In genomic region chr12:109937371-109937770, GRCh38 we compare ENCODE assay signal across 28 cellular contexts. TPM values are rescaled to one million over a fixed set of nuclear protein-coding genes. Genes with fewer than 3 reads are reported as not detected.
A peak's percentile ranks its signal among the peaks of the same experiment; 100 is the strongest.
DNase-seq lines count a peak whose midpoint lies in the region; ATAC-seq, FAIRE-seq and TF ChIP-seq lines count a peak whose summit lies in the region.
"Had no signal": no experiment of that assay in that cellular context is flagged by ENCODE, and none has a peak within 500 bp of the region (broad histone marks: within the 10 kb centered on the region; RNA-seq: fewer than 3 reads in every experiment).

No MANE protein-coding gene starts in this region.

- POLR2A ChIA-PET in HepG2 (lab: Yijun Ruan, JAX): no interaction called here

- in situ Hi-C loops in HepG2 (cut with HindIII; ENCODE audit: extremely low pct_ligation_motif_present, low pct_unique_long_range_greater_than_20kb): no loop called here

- no peaks in the 10 kb centered on the region for H3K27me3 ChIP-seq in body of pancreas
- no peaks in the 10 kb centered on the region for H3K27me3 ChIP-seq in HepG2 (ENCODE audit: control insufficient read depth in 1 of 2, insufficient read depth in 2 of 2, low read length in 2 of 2)
- H3K27me3 ChIP-seq in spleen (replicated peaks in 1 of 7): no peaks in the 10 kb centered on the region
- H3K27me3 ChIP-seq: foreskin keratinocyte had no signal

- TF ChIP-seq POLR2A in body of pancreas (IDR thresholded peaks at IDR 0.05) (no peak), HepG2 (IDR thresholded peaks at IDR 0.05; ENCODE audit: insufficient read depth in 1 of 2, low read depth in 2 of 2, low read length in 2 of 2) (no peak), spleen (IDR thresholded peaks at IDR 0.05) (no peak)

- TF ChIP-seq CTCF in body of pancreas (IDR thresholded peaks at IDR 0.05) (no peak), epithelial cell of proximal tubule (conservative IDR thresholded peaks at IDR 0.05; ENCODE audit: low read depth, low read length) (no peak), HepG2 (CRISPR knock-in tag; IDR thresholded peaks at IDR 0.05) (no peak), spleen (IDR thresholded peaks at IDR 0.05 in 8 of 11, conservative IDR thresholded peaks at IDR 0.05 in 3 of 11) (no peak)

- TF ChIP-seq EP300 in HepG2 (IDR thresholded peaks at IDR 0.05; ENCODE audit: low read depth in 2 of 2, low read length in 2 of 2): no peak
- TF ChIP-seq EP300 in HepG2 (CRISPR knock-in tag; IDR thresholded peaks at IDR 0.05; ENCODE audit: borderline replicate concordance): no peak

- intact Hi-C loops in body of pancreas (cut with DNase I): no loop called here
- intact Hi-C loops in HepG2 (cut with micrococcal nuclease; ENCODE audit: unreplicated experiment): no loop called here
- intact Hi-C loops in spleen (cut with DNase I; ENCODE audit: low total_unique reads): no loop called here

- no peaks in the 10 kb centered on the region for H3K9me3 ChIP-seq in body of pancreas
- no peaks in the 10 kb centered on the region for H3K9me3 ChIP-seq in HepG2 (ENCODE audit: low read length)
- no peaks in the 10 kb centered on the region for H3K9me3 ChIP-seq in spleen
- H3K9me3 ChIP-seq: thoracic aorta had no signal

- H3K27ac ChIP-seq in body of pancreas (peak overlapping the region in 3 of 4 donors; percentile 13 to 42 (median 41)), HepG2 (ENCODE audit: extremely low read length, insufficient read depth, low read length) (peak overlapping the region; percentile 17), spleen (peak overlapping the region; percentile 40 to 80 (median 72))
- H3K27ac ChIP-seq: foreskin keratinocyte, thoracic aorta had no signal

- no peak overlapping the region for H3K4me3 ChIP-seq in body of pancreas
- H3K4me3 ChIP-seq in epithelial cell of proximal tubule (ENCODE audit: low read depth, low read length): no peak overlapping the region
- H3K4me3 ChIP-seq in HepG2 (replicated peaks in 1 of 3; ENCODE audit: insufficient read depth in 1 of 3, low read depth in 2 of 3, low read length in 3 of 3): no peak overlapping the region
- H3K4me3 ChIP-seq in spleen: no peak overlapping the region
- H3K4me3 ChIP-seq: thoracic aorta had no signal

- H3K4me1 ChIP-seq in body of pancreas: peaks cover 15% of the 10 kb centered on the region
- H3K4me1 ChIP-seq in HepG2 (ENCODE audit: insufficient read depth, low read length): peaks cover 30% of the 10 kb centered on the region
- H3K4me1 ChIP-seq in spleen: peaks cover 0 to 48% (median 10%) of the 10 kb centered on the region in 6 donors
- H3K4me1 ChIP-seq: foreskin keratinocyte had no signal

- CTCF ChIA-PET in HepG2 (lab: Yijun Ruan, JAX; ENCODE audit: low intra/inter-chr PET ratio, low total read pairs): no interaction called here

- no peak for TF ChIP-seq RAD21 in HepG2 (CRISPR knock-in tag; IDR thresholded peaks at IDR 0.05)

- H4K20me1 ChIP-seq in HepG2 (ENCODE audit: insufficient read depth, low read length): no peaks in the 10 kb centered on the region

- no peak for FAIRE-seq in HepG2 (lab: Jason Lieb, UNC)
- FAIRE-seq: D721Med, GM12892, H54 had no signal

- H3K4me2 ChIP-seq in HepG2 (ENCODE audit: low read depth, low read length): no peak overlapping the region

- H3K79me2 ChIP-seq in HepG2 (ENCODE audit: insufficient read depth, low read length): no peaks in the 10 kb centered on the region

- ATAC-seq in body of pancreas (no peak), HepG2 (no peak), HG02884 (IDR thresholded peaks at IDR 0.05; ENCODE audit: unreplicated experiment) (no peak), HG03520 (IDR thresholded peaks at IDR 0.05; ENCODE audit: unreplicated experiment) (no peak)
- ATAC-seq: activated naive CD4-positive, alpha-beta T cell treated with anti-CD3 and anti-CD28 coated beads, Interleukin-2, amount 50 U/mL, for 72 hours; activated T-helper 17 cell treated with anti-CD3 and anti-CD28 coated beads, Interleukin-2, amount 50 U/mL, for 72 hours; foreskin keratinocyte; naive thymus-derived CD4-positive, alpha-beta T cell; stimulated activated memory B cell treated with anti-CD40 and anti-IgM and Interleukin-4, amounts not matched to agents 10 μg/mL and 1 μg/mL and 100 μg/mL, for 72 hours had no signal

- BruUV-seq in HepG2 (replicated peaks; lab: Mats Ljungman, UMichigan): no TSS peak

- H3K9ac ChIP-seq in HepG2 (ENCODE audit: insufficient read depth, low read depth, low read length): no peak overlapping the region

- 90 to 92% methylated on average over 5 of the region's 5 CpGs for WGBS in body of pancreas, 2 donors
- 96% methylated on average over 5 of the region's 5 CpGs for WGBS in HepG2 (ENCODE audit: low lambda C conversion rate)
- 65 to 81% (median 72%) methylated on average over 5 of the region's 5 CpGs for WGBS in spleen, 5 donors

- no peak overlapping the region for H2AFZ ChIP-seq in HepG2 (ENCODE audit: low read length)

- H3K36me3 ChIP-seq in body of pancreas (replicated peaks in 1 of 2; ENCODE audit: insufficient read depth in 1 of 2, low read depth in 2 of 2) (peaks cover 7 to 15% of the 10 kb centered on the region in 2 donors), HepG2 (replicated peaks in 1 of 2; ENCODE audit: control insufficient read depth in 1 of 2, insufficient read depth in 2 of 2, low read length in 2 of 2) (peaks cover 10 to 46% of the 10 kb centered on the region in 2 experiments), spleen (peaks cover 0 to 100% (median 69%) of the 10 kb centered on the region in 6 donors)

- DNase-seq in body of pancreas (no peak), epithelial cell of proximal tubule (ENCODE audit: low read depth) (peak; percentile 82), HepG2 (ENCODE audit: low spot score) (no peak), spleen (no peak), SHP77 (lab: John Stamatoyannopoulos, UW) (no peak)
- DNase-seq: activated B cell treated with CpG ODN at 0.5 μM for 24 hours; activated CD8-positive, alpha-beta memory T cell treated with anti-CD3 and anti-CD28 coated beads, Interleukin-2, amount 50 U/mL, for 48 hours; aorta; foreskin keratinocyte; hippocampal formation; immature natural killer cell; Karpas-422; MV-4-11; naive thymus-derived CD4-positive, alpha-beta T cell; NCI-H1694 treated with DMSO at 0.1 percent for 48 hours; NCI-H526 treated with DMSO at 0.1 percent for 48 hours; retina; RPMI8226; stimulated activated CD4-positive, alpha-beta T cell treated with anti-CD3 and anti-CD28 coated beads, Interleukin-4, amount 100 ng/mL, for 1 hour had no signal

RNA-seq across cellular contexts. Expression of gene TCHP, which starts 37.3 kb away (rescaled TPM):
- total RNA-seq in body of pancreas: 10 to 100 TPM; 29.3 to 72.2 TPM
- 20.0 and 37.5 TPM in 2 replicates for total RNA-seq in epithelial cell of proximal tubule
- 10.4 and 12.2 TPM in 2 replicates for total RNA-seq in HepG2 (2016; rRNA removed; fragmentation: Illumina TruSeq; extraction: Trizol)
- 2.5 and 2.6 TPM in 2 replicates for total RNA-seq in HepG2 (2016; cell fraction: cytosol; rRNA removed; fragmentation: Illumina TruSeq; extraction: Trizol; ENCODE audit: low read depth)
- total RNA-seq in HepG2 (2016; cell fraction: insoluble cytoplasmic fraction; rRNA removed; fragmentation: Illumina TruSeq; extraction: Trizol): 8.5 and 11.7 TPM in 2 replicates
- total RNA-seq in HepG2 (2016; cell fraction: membrane; rRNA removed; fragmentation: Illumina TruSeq; extraction: Trizol): 5.2 and 5.6 TPM in 2 replicates
- total RNA-seq in HepG2 (2016; cell fraction: nucleus; rRNA removed; fragmentation: Illumina TruSeq; extraction: Trizol): 12.5 and 13.8 TPM in 2 replicates
- polyA plus RNA-seq in HepG2 (2011; rRNA removed): 6.3 and 6.7 TPM in 2 replicates
- polyA plus RNA-seq in HepG2 (2011; cell fraction: cytosol; rRNA removed): 4.3 and 5.7 TPM in 2 replicates
- polyA plus RNA-seq in HepG2 (2011; cell fraction: nucleus; rRNA removed): 32.3 and 36.3 TPM in 2 replicates
- polyA plus RNA-seq in HepG2 (2012): 7.6 and 9.7 TPM in 2 replicates
- 1.2 and 1.4 TPM in 2 replicates for polyA plus RNA-seq in HepG2 (2016; cell fraction: cytosol; fragmentation: Illumina TruSeq; extraction: Trizol; ENCODE audit: low read depth)
- 11.8 and 12.5 TPM in 2 replicates for polyA plus RNA-seq in HepG2 (2016; cell fraction: insoluble cytoplasmic fraction; fragmentation: Illumina TruSeq; extraction: Trizol; ENCODE audit: low read depth)
- 3.1 and 3.4 TPM in 2 replicates for polyA plus RNA-seq in HepG2 (2016; cell fraction: membrane; fragmentation: Illumina TruSeq; extraction: Trizol; ENCODE audit: low read depth)
- polyA plus RNA-seq in HepG2 (2016; cell fraction: nucleus; fragmentation: Illumina TruSeq; extraction: Trizol; ENCODE audit: insufficient read depth, low read depth): 29.5 and 29.6 TPM in 2 replicates
- polyA minus RNA-seq in HepG2 (2011; rRNA and poly(A)+ RNA removed; ENCODE audit: low replicate concordance): 5.0 and 14.9 TPM in 2 replicates
- polyA minus RNA-seq in HepG2 (2011; cell fraction: cytosol; rRNA and poly(A)+ RNA removed): 1.4 and 1.7 TPM in 2 replicates
- 11.3 and 11.8 TPM in 2 replicates for polyA minus RNA-seq in HepG2 (2011; cell fraction: nucleus; rRNA and poly(A)+ RNA removed)
- 10 to 100 TPM; 21.8 to 35.9 (median 29.0) TPM for total RNA-seq in spleen
- 10 to 100 TPM in 1 of 3 donors, 1 to 10 TPM in 2; 7.3 to 12.5 (median 7.6) TPM for polyA plus RNA-seq in spleen

RNA-seq across cellular contexts. Expression of gene GLTP, which starts 57.0 kb away (rescaled TPM):
- total RNA-seq in body of pancreas: 10 to 100 TPM; 21.1 to 27.8 TPM
- 35.1 and 43.5 TPM in 2 replicates for total RNA-seq in epithelial cell of proximal tubule
- 12.9 and 13.0 TPM in 2 replicates for total RNA-seq in HepG2 (2016; rRNA removed; fragmentation: Illumina TruSeq; extraction: Trizol)
- total RNA-seq in HepG2 (2016; cell fraction: cytosol; rRNA removed; fragmentation: Illumina TruSeq; extraction: Trizol; ENCODE audit: low read depth): 14.4 and 15.2 TPM in 2 replicates
- total RNA-seq in HepG2 (2016; cell fraction: insoluble cytoplasmic fraction; rRNA removed; fragmentation: Illumina TruSeq; extraction: Trizol): 12.4 and 12.7 TPM in 2 replicates
- 34.8 and 35.0 TPM in 2 replicates for total RNA-seq in HepG2 (2016; cell fraction: membrane; rRNA removed; fragmentation: Illumina TruSeq; extraction: Trizol)
- total RNA-seq in HepG2 (2016; cell fraction: nucleus; rRNA removed; fragmentation: Illumina TruSeq; extraction: Trizol): 4.4 and 5.2 TPM in 2 replicates
- polyA plus RNA-seq in HepG2 (2011; rRNA removed): 10.7 and 11.5 TPM in 2 replicates
- 10.9 and 11.5 TPM in 2 replicates for polyA plus RNA-seq in HepG2 (2011; cell fraction: cytosol; rRNA removed)
- 3.4 and 4.3 TPM in 2 replicates for polyA plus RNA-seq in HepG2 (2011; cell fraction: nucleus; rRNA removed)
- polyA plus RNA-seq in HepG2 (2012): 12.3 and 13.7 TPM in 2 replicates
- 20.7 and 21.8 TPM in 2 replicates for polyA plus RNA-seq in HepG2 (2016; cell fraction: cytosol; fragmentation: Illumina TruSeq; extraction: Trizol; ENCODE audit: low read depth)
- 17.9 TPM in 2 replicates for polyA plus RNA-seq in HepG2 (2016; cell fraction: insoluble cytoplasmic fraction; fragmentation: Illumina TruSeq; extraction: Trizol; ENCODE audit: low read depth)
- 36.8 and 38.1 TPM in 2 replicates for polyA plus RNA-seq in HepG2 (2016; cell fraction: membrane; fragmentation: Illumina TruSeq; extraction: Trizol; ENCODE audit: low read depth)
- 10.2 and 10.4 TPM in 2 replicates for polyA plus RNA-seq in HepG2 (2016; cell fraction: nucleus; fragmentation: Illumina TruSeq; extraction: Trizol; ENCODE audit: insufficient read depth, low read depth)
- polyA minus RNA-seq in HepG2 (2011; rRNA and poly(A)+ RNA removed; ENCODE audit: low replicate concordance): 25.4 and 50.4 TPM in 2 replicates
- polyA minus RNA-seq in HepG2 (2011; cell fraction: cytosol; rRNA and poly(A)+ RNA removed): 16.7 and 19.5 TPM in 2 replicates
- polyA minus RNA-seq in HepG2 (2011; cell fraction: nucleus; rRNA and poly(A)+ RNA removed): 2.4 and 3.9 TPM in 2 replicates
- 10 to 100 TPM; 25.6 to 45.5 (median 35.0) TPM for total RNA-seq in spleen
- 10 to 100 TPM; 26.3 to 31.5 (median 30.3) TPM for polyA plus RNA-seq in spleen

RNA-seq across cellular contexts. Expression of gene GIT2, which starts 58.8 kb away (rescaled TPM):
- total RNA-seq in body of pancreas: 10 to 100 TPM; 44.4 to 50.1 TPM
- total RNA-seq in epithelial cell of proximal tubule: 19.2 and 20.1 TPM in 2 replicates
- total RNA-seq in HepG2 (2016; rRNA removed; fragmentation: Illumina TruSeq; extraction: Trizol): 15.2 and 18.4 TPM in 2 replicates
- 6.4 and 7.3 TPM in 2 replicates for total RNA-seq in HepG2 (2016; cell fraction: cytosol; rRNA removed; fragmentation: Illumina TruSeq; extraction: Trizol; ENCODE audit: low read depth)
- total RNA-seq in HepG2 (2016; cell fraction: insoluble cytoplasmic fraction; rRNA removed; fragmentation: Illumina TruSeq; extraction: Trizol): 14.1 and 17.8 TPM in 2 replicates
- total RNA-seq in HepG2 (2016; cell fraction: membrane; rRNA removed; fragmentation: Illumina TruSeq; extraction: Trizol): 9.0 and 9.5 TPM in 2 replicates
- 31.9 and 34.5 TPM in 2 replicates for total RNA-seq in HepG2 (2016; cell fraction: nucleus; rRNA removed; fragmentation: Illumina TruSeq; extraction: Trizol)
- 18.7 and 19.8 TPM in 2 replicates for polyA plus RNA-seq in HepG2 (2011; rRNA removed)
- 9.5 and 12.3 TPM in 2 replicates for polyA plus RNA-seq in HepG2 (2011; cell fraction: cytosol; rRNA removed)
- 50.5 and 56.5 TPM in 2 replicates for polyA plus RNA-seq in HepG2 (2011; cell fraction: nucleus; rRNA removed)
- polyA plus RNA-seq in HepG2 (2012): 14.5 and 15.2 TPM in 2 replicates
- polyA plus RNA-seq in HepG2 (2016; cell fraction: cytosol; fragmentation: Illumina TruSeq; extraction: Trizol; ENCODE audit: low read depth): 0.65 and 0.83 TPM in 2 replicates
- 11.7 and 12.8 TPM in 2 replicates for polyA plus RNA-seq in HepG2 (2016; cell fraction: insoluble cytoplasmic fraction; fragmentation: Illumina TruSeq; extraction: Trizol; ENCODE audit: low read depth)
- 2.2 and 2.5 TPM in 2 replicates for polyA plus RNA-seq in HepG2 (2016; cell fraction: membrane; fragmentation: Illumina TruSeq; extraction: Trizol; ENCODE audit: low read depth)
- 59.1 and 66.0 TPM in 2 replicates for polyA plus RNA-seq in HepG2 (2016; cell fraction: nucleus; fragmentation: Illumina TruSeq; extraction: Trizol; ENCODE audit: insufficient read depth, low read depth)
- 26.7 and 35.9 TPM in 2 replicates for polyA minus RNA-seq in HepG2 (2011; rRNA and poly(A)+ RNA removed; ENCODE audit: low replicate concordance)
- 11.9 and 13.6 TPM in 2 replicates for polyA minus RNA-seq in HepG2 (2011; cell fraction: cytosol; rRNA and poly(A)+ RNA removed)
- 90.6 and 102 TPM in 2 replicates for polyA minus RNA-seq in HepG2 (2011; cell fraction: nucleus; rRNA and poly(A)+ RNA removed)
- total RNA-seq in spleen: 100 to 1,000 TPM; 101 to 169 (median 129) TPM
- 10 to 100 TPM; 26.5 to 35.5 (median 32.0) TPM for polyA plus RNA-seq in spleen

Comparison
In these comparisons a context has a peak if more than half of its experiments do, and no peak if none do; other contexts are left out.
1. H3K27ac ChIP-seq: peak in every context shown above with its lines; median percentile 72 in spleen; 41 in body of pancreas; 17 in HepG2.